17 cellular contexts compared by ENCODE assay signal in the genomic region with DNA sequence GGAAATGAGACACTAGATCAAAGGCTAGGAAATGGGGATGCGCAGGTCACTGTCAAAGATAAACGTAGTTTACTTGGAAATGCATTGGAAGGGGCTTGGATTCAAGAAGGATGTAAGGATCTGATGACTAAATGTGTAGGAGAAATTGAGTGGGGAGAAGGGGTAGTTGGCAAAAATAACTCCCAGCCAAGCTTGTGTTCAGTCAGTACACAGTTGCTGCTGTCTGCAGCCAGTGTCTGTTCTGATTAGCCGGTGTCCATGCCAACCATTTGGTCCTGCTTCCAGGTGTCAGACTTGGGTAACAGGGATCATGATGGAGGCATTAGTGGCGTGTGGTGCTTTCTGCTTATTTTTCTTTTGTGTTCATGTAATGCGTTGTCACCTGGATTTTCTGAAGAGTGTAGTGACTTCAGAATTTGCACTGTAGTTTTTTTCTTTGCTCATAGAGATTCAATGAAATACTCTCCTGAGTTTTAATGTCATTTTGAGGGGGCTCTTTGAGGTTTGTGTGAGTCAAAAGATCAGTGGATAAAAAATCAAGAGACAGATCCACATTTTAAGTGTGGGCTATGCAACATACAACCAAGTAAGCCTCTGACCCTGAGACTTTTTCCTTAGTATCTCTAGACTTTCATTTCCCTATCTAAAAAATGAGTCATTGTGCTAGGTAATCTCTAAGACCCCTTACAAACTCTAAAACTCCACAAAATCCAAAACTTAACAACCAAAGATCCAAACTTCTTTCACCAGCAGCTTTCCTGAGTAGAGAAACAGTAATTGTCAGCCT.
A peak's percentile ranks its signal among the peaks of the same experiment; 100 is the strongest.
DNase-seq lines count a peak whose midpoint lies in the region; ATAC-seq and TF ChIP-seq lines count a peak whose summit lies in the region.
"Had no signal": no experiment of that assay in that cellular context is flagged by ENCODE, and none has a peak within 500 bp of the region (broad histone marks: within the 10 kb centered on the region; RNA-seq: fewer than 3 reads in every experiment).

No MANE protein-coding gene starts in this region.

- no peak overlapping the region for H2BK20ac ChIP-seq in H9 (ENCODE audit: low read depth, low read length, poor library complexity, severe bottlenecking)

- H3K36me3 Mint-ChIP-seq in Calu3 (ENCODE audit: insufficient read depth, unreplicated experiment) (no peaks in the 10 kb centered on the region), H9 (ENCODE audit: insufficient read depth in 1 of 3, low read depth in 3 of 3) (peaks cover 2 to 4% (median 3%) of the 10 kb centered on the region in 3 experiments; a peak in 4 of 7 replicates), naive B cell (peaks cover 0 to 8% of the 10 kb centered on the region in 2 donors), natural killer cell (no peaks in the 10 kb centered on the region)

- H3K4me3 Mint-ChIP-seq in Calu3 (ENCODE audit: low read depth, unreplicated experiment) (no peak overlapping the region), H9 (no peak overlapping the region), naive B cell (no peak overlapping the region), natural killer cell (no peak overlapping the region)

- H3K4me1 Mint-ChIP-seq in Calu3 (ENCODE audit: low read depth, unreplicated experiment) (peaks cover 25% of the 10 kb centered on the region), H9 (peaks cover 34 to 42% of the 10 kb centered on the region in 2 experiments), naive B cell (peaks cover 14 to 39% (median 17%) of the 10 kb centered on the region in 3 donors), natural killer cell (peaks cover 11 to 15% of the 10 kb centered on the region in 2 donors)

- intact Hi-C loops in Calu3 (cut with micrococcal nuclease; ENCODE audit: unreplicated experiment) (loop anchor here (5.0 kb wide), 1 partner anchor 96 kb away; no protein-coding TSS in a partner anchor), natural killer cell (cut with micrococcal nuclease) (no loop called here)

- H2BK120ac ChIP-seq in H9 (ENCODE audit: low read depth, low read length, poor library complexity, severe bottlenecking), result no peak overlapping the region

- H3K9ac ChIP-seq in H9 (ENCODE audit: extremely low read depth, insufficient read length, low read length), result no peak overlapping the region
- H3K9ac ChIP-seq: BLaER1, KMS-11 had no signal

- in situ Hi-C loops in KBM-7 (cut with MboI; ENCODE audit: low pct_unique_long_range_greater_than_20kb, low sequenced_read_pairs), result no loop called here

- BruUV-seq in Calu3 (replicated peaks; lab: Mats Ljungman, UMichigan), result no TSS peak

- H3T11ph ChIP-seq in H9 (ENCODE audit: low read length), result no peak overlapping the region

- H2AK5ac ChIP-seq in H9 (ENCODE audit: insufficient read length, low read length), result no peak overlapping the region

- H2AFZ ChIP-seq in H9 (ENCODE audit: low read length), result no peak overlapping the region
- H2AFZ ChIP-seq: PC-9 had no signal

- H4K91ac ChIP-seq in H9 (ENCODE audit: insufficient read length, low read depth, low read length), result no peak overlapping the region

- H3K27ac Mint-ChIP-seq in Calu3 (ENCODE audit: unreplicated experiment) (peak overlapping the region; percentile 9), H9 (peak overlapping the region in 2 of 3 experiments; percentile 12 to 51; a peak in 4 of 7 replicates), naive B cell (peak overlapping the region in 5 of 6 donors; percentile 0 to 92 (median 43)), natural killer cell (peak overlapping the region in 1 of 2 donors; percentile 13)

- H3K27me3 ChIP-seq in H9 (ENCODE audit: insufficient read depth, low read length), result no peaks in the 10 kb centered on the region
- H3K27me3 ChIP-seq: BLaER1 had no signal

- no CpG with 5 or more reads among the region's 5 CpGs for WGBS in H9 (ENCODE audit: extremely low coverage, insufficient read length, low lambda C conversion rate)

- no peaks in the 10 kb centered on the region for H3K79me1 ChIP-seq in H9 (ENCODE audit: insufficient read depth, low read depth, low read length, poor library complexity, severe bottlenecking)

- no peak overlapping the region for H3K4ac ChIP-seq in H9 (ENCODE audit: low read depth, low read length)

- H3K9me3 ChIP-seq in H9 (ENCODE audit: control insufficient read depth, low read depth, low read length), result no peaks in the 10 kb centered on the region
- H3K9me3 ChIP-seq: BLaER1 had no signal

- no peak overlapping the region for H4K8ac ChIP-seq in H9 (replicated peaks; ENCODE audit: insufficient read length, low read depth, low read length)

- no peak overlapping the region for H3K18ac ChIP-seq in H9 (ENCODE audit: insufficient read length, low read depth, low read length)

- H3K4me1 ChIP-seq in H9 (ENCODE audit: insufficient read depth, low read length), result no peaks in the 10 kb centered on the region; the same call in 1 of the 2 replicates
- H3K4me1 ChIP-seq: BLaER1 had no signal

- H2BK12ac ChIP-seq in H9 (ENCODE audit: insufficient read length, low read depth, low read length), result no peak overlapping the region

- ATAC-seq in naive B cell (ENCODE audit: low read depth in 2 of 2) (no peak), natural killer cell (no peak)

- TF ChIP-seq CTCF in Calu3 (IDR thresholded peaks at IDR 0.05; ENCODE audit: unreplicated experiment) (no peak), H9 (conservative IDR thresholded peaks at IDR 0.05) (no peak), RWPE1 (conservative IDR thresholded peaks at IDR 0.05; ENCODE audit: low read depth) (no peak), natural killer cell (IDR thresholded peaks at IDR 0.05) (no peak)

- no peak overlapping the region for H3K4me2 ChIP-seq in H9 (ENCODE audit: insufficient read depth, insufficient read length, low read length)
- H3K4me2 ChIP-seq: BLaER1, KMS-11, PC-9 had no signal

- H4K20me1 ChIP-seq in H9 (ENCODE audit: control insufficient read depth, insufficient read depth, insufficient read length), result no peaks in the 10 kb centered on the region

- POLR2A ChIA-PET in RWPE1 (lab: Yijun Ruan, JAX; ENCODE audit: low non-redundant PET), result no interaction called here

- H3K27ac ChIP-seq in H9 (ENCODE audit: insufficient read length, low read depth, low read length) (no peak overlapping the region), angular gyrus (ENCODE audit: low read depth, low read length) (peak overlapping the region; percentile 16), RWPE1 (no peak overlapping the region)
- H3K27ac ChIP-seq: BLaER1, KMS-11, PC-9 had no signal

- H4K5ac ChIP-seq in H9 (ENCODE audit: insufficient read length, low read depth, low read length), result no peak overlapping the region

- no peak overlapping the region for H2BK15ac ChIP-seq in H9 (ENCODE audit: low read depth, low read length)

- H3K9me3 Mint-ChIP-seq in Calu3 (ENCODE audit: low read depth, unreplicated experiment) (no peaks in the 10 kb centered on the region), H9 (peaks cover 3 to 4% of the 10 kb centered on the region in 2 experiments; a peak in 3 of 5 replicates), naive B cell (peaks cover 0 to 2% (median 0%) of the 10 kb centered on the region in 7 donors), natural killer cell (no peaks in the 10 kb centered on the region)

- no peak overlapping the region for H3K23ac ChIP-seq in H9 (ENCODE audit: insufficient read length, low read depth, low read length)

- H2BK5ac ChIP-seq in H9 (ENCODE audit: insufficient read length, low read length), result no peak overlapping the region

- H3K56ac ChIP-seq in H9 (ENCODE audit: insufficient read length, low read depth, low read length), result no peak overlapping the region

- H3K27me3 Mint-ChIP-seq in Calu3 (ENCODE audit: unreplicated experiment), result no peaks in the 10 kb centered on the region
- H3K27me3 Mint-ChIP-seq in H9 (ENCODE audit: low read depth), result no peaks in the 10 kb centered on the region
- no peaks in the 10 kb centered on the region for H3K27me3 Mint-ChIP-seq in naive B cell
- no peaks in the 10 kb centered on the region for H3K27me3 Mint-ChIP-seq in natural killer cell (ENCODE audit: low read depth in 2 of 2)

- CTCF ChIA-PET in Calu3 (lab: Charles Lee) (no interaction called here), RWPE1 (lab: Yijun Ruan, JAX) (interaction anchor here (0.7 to 1.0 kb wide), 2 partner anchors 18 to 26 kb away, joined by 3 read pairs; no protein-coding TSS in a partner anchor)

- no peaks in the 10 kb centered on the region for H3K23me2 ChIP-seq in H9 (ENCODE audit: insufficient read length, low read depth, low read length, poor library complexity, severe bottlenecking)

- no peak overlapping the region for H3K14ac ChIP-seq in H9 (ENCODE audit: insufficient read depth, low read length)

- H3K79me2 ChIP-seq in H9 (ENCODE audit: insufficient read depth, low read length), result 0 out of 2 replicates have a peak, but pooled peaks cover 2% of the 10 kb centered on the region

- DNase-seq in Calu3, result no peak
- DNase-seq in H9, result no peak
- no peak for DNase-seq in naive B cell
- no peak for DNase-seq in RWPE1 (ENCODE audit: low spot score)
- DNase-seq in KBM-7, result no peak
- DNase-seq in natural killer cell, result no peak
- DNase-seq: activated CD4-positive, CD25-positive, alpha-beta regulatory T cell treated with anti-CD3 and anti-CD28 coated beads, Interleukin-2, amount 50 U/mL, for 72 hours; activated naive CD4-positive, alpha-beta T cell; DMS79 treated with DMSO at 0.1 percent for 48 hours; hippocampal formation; NCI-H1436 treated with DMSO at 0.1 percent for 48 hours; NCI-H446 treated with DMSO at 0.1 percent for 48 hours; PC-9; T-helper 2 cell had no signal
